ENCODE assay signal across 1 cellular context in genomic region chr16:77323695-77324094, GRCh38.
TF ChIP-seq lines count a peak whose summit lies in the region.

No MANE protein-coding gene starts in this region.

TF ChIP-seq in SK-N-SH, 30 proteins besides CTCF, POLR2A, EP300 and RAD21 (continued from another document):
- TF ChIP-seq USF1 (IDR thresholded peaks at IDR 0.05; ENCODE audit: borderline replicate concordance, low read depth) (no peak), RXRA (IDR thresholded peaks at IDR 0.05; ENCODE audit: borderline replicate concordance, low read depth) (no peak), GABPA (IDR thresholded peaks at IDR 0.05; ENCODE audit: low read depth) (no peak), MEF2A (IDR thresholded peaks at IDR 0.05; ENCODE audit: borderline replicate concordance, low read depth) (no peak), TAF1 (IDR thresholded peaks at IDR 0.05; ENCODE audit: borderline replicate concordance, low read depth, low read length) (no peak), TEAD4 (IDR thresholded peaks at IDR 0.05; ENCODE audit: borderline replicate concordance, insufficient read depth) (no peak), FOXM1 (IDR thresholded peaks at IDR 0.05; ENCODE audit: low read depth) (no peak)
- TF ChIP-seq, protein P1, sequence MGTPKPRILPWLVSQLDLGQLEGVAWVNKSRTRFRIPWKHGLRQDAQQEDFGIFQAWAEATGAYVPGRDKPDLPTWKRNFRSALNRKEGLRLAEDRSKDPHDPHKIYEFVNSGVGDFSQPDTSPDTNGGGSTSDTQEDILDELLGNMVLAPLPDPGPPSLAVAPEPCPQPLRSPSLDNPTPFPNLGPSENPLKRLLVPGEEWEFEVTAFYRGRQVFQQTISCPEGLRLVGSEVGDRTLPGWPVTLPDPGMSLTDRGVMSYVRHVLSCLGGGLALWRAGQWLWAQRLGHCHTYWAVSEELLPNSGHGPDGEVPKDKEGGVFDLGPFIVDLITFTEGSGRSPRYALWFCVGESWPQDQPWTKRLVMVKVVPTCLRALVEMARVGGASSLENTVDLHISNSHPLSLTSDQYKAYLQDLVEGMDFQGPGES (IDR thresholded peaks at IDR 0.05; ENCODE audit: low read depth, low read length): no peak
